In the genomic region with DNA sequence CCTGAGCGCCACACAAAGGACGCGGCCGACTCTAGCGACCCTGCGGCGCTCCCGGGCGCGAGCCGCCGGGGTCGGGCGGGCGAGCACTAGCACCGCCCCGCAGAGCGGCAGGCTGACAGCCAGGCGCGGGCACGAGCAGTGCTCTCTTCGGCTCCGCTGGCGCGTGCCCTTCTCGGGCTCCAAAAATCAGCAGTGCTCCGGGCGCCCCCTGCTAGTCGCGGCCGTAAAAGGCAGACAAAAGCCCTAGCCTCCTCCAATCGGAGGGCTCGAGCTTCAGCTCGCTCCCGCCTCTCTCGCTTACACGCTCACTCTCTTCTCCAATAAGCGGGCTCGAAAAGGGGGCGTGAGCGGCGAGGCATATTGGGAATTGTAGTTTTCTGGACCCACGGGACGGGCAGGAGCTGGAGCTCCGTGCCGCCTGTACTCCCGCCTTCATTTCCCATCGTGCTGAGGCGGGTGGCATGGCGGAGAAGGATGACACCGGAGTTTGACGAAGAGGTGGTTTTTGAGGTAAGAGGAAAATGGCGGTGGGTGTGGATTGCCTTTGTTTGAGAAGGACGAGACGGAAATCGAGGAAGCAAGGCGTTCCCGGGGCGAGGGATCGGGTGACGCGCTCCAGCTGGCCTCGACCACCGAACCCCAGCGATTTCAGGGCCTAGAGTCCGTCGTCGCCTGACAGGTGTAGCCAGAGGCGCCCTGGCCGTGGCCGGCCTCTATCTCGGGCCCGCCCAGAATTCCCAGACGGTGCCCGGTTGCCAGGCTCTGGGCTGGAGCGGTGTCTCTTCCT, we compare ENCODE assay signal across 1 cellular context.
A peak's percentile ranks its signal among the peaks of the same experiment; 100 is the strongest.
TF ChIP-seq lines count a peak whose summit lies in the region.

TSS of gene FGD6 (minus strand) at position 91 of the 787 bp plus-strand sequence. CDS start 227 bp downstream, outside the sequence.
TSS of gene VEZT (plus strand) at position 431 of the 787 bp plus-strand sequence. CDS start at position 475, 44 bp downstream.

TF ChIP-seq in WTC11, 78 proteins besides CTCF, POLR2A, EP300 and RAD21 (continued from another document and continues in another):
- TF ChIP-seq, protein P1, sequence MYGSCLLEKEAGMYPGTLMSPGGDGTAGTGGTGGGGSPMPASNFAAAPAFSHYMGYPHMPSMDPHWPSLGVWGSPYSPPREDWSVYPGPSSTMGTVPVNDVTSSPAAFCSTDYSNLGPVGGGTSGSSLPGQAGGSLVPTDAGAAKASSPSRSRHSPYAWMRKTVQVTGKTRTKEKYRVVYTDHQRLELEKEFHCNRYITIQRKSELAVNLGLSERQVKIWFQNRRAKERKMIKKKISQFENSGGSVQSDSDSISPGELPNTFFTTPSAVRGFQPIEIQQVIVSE (CRISPR knock-in tag; IDR thresholded peaks at IDR 0.05; ENCODE audit: borderline replicate concordance): no peak
- TF ChIP-seq ATF1 (CRISPR knock-in tag; IDR thresholded peaks at IDR 0.05) (no peak; the same call in 1 of the 2 replicates), PRRX2 (CRISPR knock-in tag; IDR thresholded peaks at IDR 0.05) (no peak), ZNF532 (CRISPR knock-in tag; IDR thresholded peaks at IDR 0.05; ENCODE audit: borderline replicate concordance) (no peak), FOXP1 (CRISPR knock-in tag; IDR thresholded peaks at IDR 0.05; ENCODE audit: borderline replicate concordance) (no peak), JUN (CRISPR knock-in tag; IDR thresholded peaks at IDR 0.05) (no peak), ZNF263 (CRISPR knock-in tag; IDR thresholded peaks at IDR 0.05; ENCODE audit: low read depth) (peak; percentile 83), TEAD1 (CRISPR knock-in tag; IDR thresholded peaks at IDR 0.05) (no peak; the same call in 1 of the 2 replicates), JAZF1 (CRISPR knock-in tag; IDR thresholded peaks at IDR 0.05) (no peak), CBFB (CRISPR knock-in tag; IDR thresholded peaks at IDR 0.05; ENCODE audit: low read depth) (no peak), MXD4 (CRISPR knock-in tag; IDR thresholded peaks at IDR 0.05; ENCODE audit: borderline replicate concordance) (no peak), OVOL2 (CRISPR knock-in tag; IDR thresholded peaks at IDR 0.05; ENCODE audit: borderline replicate concordance) (no peak), MYBL2 (CRISPR knock-in tag; IDR thresholded peaks at IDR 0.05) (no peak), ZBTB21 (CRISPR knock-in tag; IDR thresholded peaks at IDR 0.05; ENCODE audit: borderline replicate concordance) (peak; percentile 83; the same call in 1 of the 2 replicates), PREB (CRISPR knock-in tag; IDR thresholded peaks at IDR 0.05; ENCODE audit: borderline replicate concordance) (no peak), CREM (CRISPR knock-in tag; IDR thresholded peaks at IDR 0.05) (peak; percentile 81), TCF7 (CRISPR knock-in tag; IDR thresholded peaks at IDR 0.05; ENCODE audit: low read depth) (no peak), SMAD3 (CRISPR knock-in tag; IDR thresholded peaks at IDR 0.05; ENCODE audit: borderline replicate concordance) (no peak), NR3C1 (CRISPR knock-in tag; conservative IDR thresholded peaks at IDR 0.05; ENCODE audit: low read depth) (no peak), TP53 (CRISPR knock-in tag; IDR thresholded peaks at IDR 0.05) (0 out of 2 replicates have a peak, but pooled peaks have one; percentile 53), ZNF512 (CRISPR knock-in tag; IDR thresholded peaks at IDR 0.05; ENCODE audit: borderline replicate concordance) (no peak)
- TF ChIP-seq, protein P2, sequence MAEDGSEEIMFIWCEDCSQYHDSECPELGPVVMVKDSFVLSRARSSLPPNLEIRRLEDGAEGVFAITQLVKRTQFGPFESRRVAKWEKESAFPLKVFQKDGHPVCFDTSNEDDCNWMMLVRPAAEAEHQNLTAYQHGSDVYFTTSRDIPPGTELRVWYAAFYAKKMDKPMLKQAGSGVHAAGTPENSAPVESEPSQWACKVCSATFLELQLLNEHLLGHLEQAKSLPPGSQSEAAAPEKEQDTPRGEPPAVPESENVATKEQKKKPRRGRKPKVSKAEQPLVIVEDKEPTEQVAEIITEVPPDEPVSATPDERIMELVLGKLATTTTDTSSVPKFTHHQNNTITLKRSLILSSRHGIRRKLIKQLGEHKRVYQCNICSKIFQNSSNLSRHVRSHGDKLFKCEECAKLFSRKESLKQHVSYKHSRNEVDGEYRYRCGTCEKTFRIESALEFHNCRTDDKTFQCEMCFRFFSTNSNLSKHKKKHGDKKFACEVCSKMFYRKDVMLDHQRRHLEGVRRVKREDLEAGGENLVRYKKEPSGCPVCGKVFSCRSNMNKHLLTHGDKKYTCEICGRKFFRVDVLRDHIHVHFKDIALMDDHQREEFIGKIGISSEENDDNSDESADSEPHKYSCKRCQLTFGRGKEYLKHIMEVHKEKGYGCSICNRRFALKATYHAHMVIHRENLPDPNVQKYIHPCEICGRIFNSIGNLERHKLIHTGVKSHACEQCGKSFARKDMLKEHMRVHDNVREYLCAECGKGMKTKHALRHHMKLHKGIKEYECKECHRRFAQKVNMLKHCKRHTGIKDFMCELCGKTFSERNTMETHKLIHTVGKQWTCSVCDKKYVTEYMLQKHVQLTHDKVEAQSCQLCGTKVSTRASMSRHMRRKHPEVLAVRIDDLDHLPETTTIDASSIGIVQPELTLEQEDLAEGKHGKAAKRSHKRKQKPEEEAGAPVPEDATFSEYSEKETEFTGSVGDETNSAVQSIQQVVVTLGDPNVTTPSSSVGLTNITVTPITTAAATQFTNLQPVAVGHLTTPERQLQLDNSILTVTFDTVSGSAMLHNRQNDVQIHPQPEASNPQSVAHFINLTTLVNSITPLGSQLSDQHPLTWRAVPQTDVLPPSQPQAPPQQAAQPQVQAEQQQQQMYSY (CRISPR knock-in tag; IDR thresholded peaks at IDR 0.05): no peak
- TF ChIP-seq, protein P3, sequence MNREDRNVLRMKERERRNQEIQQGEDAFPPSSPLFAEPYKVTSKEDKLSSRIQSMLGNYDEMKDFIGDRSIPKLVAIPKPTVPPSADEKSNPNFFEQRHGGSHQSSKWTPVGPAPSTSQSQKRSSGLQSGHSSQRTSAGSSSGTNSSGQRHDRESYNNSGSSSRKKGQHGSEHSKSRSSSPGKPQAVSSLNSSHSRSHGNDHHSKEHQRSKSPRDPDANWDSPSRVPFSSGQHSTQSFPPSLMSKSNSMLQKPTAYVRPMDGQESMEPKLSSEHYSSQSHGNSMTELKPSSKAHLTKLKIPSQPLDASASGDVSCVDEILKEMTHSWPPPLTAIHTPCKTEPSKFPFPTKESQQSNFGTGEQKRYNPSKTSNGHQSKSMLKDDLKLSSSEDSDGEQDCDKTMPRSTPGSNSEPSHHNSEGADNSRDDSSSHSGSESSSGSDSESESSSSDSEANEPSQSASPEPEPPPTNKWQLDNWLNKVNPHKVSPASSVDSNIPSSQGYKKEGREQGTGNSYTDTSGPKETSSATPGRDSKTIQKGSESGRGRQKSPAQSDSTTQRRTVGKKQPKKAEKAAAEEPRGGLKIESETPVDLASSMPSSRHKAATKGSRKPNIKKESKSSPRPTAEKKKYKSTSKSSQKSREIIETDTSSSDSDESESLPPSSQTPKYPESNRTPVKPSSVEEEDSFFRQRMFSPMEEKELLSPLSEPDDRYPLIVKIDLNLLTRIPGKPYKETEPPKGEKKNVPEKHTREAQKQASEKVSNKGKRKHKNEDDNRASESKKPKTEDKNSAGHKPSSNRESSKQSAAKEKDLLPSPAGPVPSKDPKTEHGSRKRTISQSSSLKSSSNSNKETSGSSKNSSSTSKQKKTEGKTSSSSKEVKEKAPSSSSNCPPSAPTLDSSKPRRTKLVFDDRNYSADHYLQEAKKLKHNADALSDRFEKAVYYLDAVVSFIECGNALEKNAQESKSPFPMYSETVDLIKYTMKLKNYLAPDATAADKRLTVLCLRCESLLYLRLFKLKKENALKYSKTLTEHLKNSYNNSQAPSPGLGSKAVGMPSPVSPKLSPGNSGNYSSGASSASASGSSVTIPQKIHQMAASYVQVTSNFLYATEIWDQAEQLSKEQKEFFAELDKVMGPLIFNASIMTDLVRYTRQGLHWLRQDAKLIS (CRISPR knock-in tag; IDR thresholded peaks at IDR 0.05; ENCODE audit: borderline replicate concordance): 0 out of 2 replicates have a peak, but pooled peaks have one; percentile 49
- TF ChIP-seq, protein P4, sequence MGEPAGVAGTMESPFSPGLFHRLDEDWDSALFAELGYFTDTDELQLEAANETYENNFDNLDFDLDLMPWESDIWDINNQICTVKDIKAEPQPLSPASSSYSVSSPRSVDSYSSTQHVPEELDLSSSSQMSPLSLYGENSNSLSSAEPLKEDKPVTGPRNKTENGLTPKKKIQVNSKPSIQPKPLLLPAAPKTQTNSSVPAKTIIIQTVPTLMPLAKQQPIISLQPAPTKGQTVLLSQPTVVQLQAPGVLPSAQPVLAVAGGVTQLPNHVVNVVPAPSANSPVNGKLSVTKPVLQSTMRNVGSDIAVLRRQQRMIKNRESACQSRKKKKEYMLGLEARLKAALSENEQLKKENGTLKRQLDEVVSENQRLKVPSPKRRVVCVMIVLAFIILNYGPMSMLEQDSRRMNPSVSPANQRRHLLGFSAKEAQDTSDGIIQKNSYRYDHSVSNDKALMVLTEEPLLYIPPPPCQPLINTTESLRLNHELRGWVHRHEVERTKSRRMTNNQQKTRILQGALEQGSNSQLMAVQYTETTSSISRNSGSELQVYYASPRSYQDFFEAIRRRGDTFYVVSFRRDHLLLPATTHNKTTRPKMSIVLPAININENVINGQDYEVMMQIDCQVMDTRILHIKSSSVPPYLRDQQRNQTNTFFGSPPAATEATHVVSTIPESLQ (CRISPR knock-in tag; IDR thresholded peaks at IDR 0.05): no peak
- TF ChIP-seq, protein P5, sequence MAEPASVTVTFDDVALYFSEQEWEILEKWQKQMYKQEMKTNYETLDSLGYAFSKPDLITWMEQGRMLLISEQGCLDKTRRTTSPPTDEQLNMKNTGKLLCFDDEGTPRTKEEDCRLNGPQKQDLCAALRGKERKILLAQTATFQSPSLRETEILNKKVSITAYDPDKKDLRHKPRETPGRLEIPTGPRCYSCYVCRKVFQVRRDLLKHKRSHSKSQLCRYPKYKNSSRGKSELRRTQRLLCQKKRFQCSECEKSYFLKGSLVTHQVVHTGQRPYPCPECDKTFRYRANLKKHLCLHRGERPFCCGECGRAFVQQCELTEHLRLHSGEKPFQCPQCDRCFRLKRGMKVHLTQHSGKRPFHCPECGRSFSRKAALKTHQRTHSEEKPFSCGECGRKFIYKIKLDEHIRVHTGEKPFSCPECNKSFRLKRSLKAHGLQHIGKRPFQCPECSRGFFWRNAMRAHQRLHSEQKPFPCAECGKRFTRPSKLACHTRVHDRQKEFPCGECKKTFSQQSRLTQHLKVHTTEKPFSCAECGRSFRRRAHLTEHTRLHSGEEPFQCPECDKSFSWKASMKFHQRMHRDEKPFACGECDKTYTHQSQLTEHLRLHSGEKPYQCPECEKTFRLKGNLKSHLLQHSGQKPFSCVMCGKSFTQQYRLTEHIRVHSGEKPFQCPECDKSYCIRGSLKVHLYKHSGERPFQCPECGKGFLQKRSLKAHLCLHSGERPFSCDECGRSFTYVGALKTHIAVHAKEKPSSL (CRISPR knock-in tag; conservative IDR thresholded peaks at IDR 0.05): no peak
